9 cellular contexts compared by ENCODE assay signal in genomic region chr7:18086165-18087030, GRCh38.
DNase-seq lines count a peak whose midpoint lies in the region; ATAC-seq and TF ChIP-seq lines count a peak whose summit lies in the region.
"Had no signal": no experiment of that assay in that cellular context is flagged by ENCODE, and none has a peak within 500 bp of the region (broad histone marks: within the 10 kb centered on the region; RNA-seq: fewer than 3 reads in every experiment).

No MANE protein-coding gene starts in this region.

- no peak for ATAC-seq in GM21381 (IDR thresholded peaks at IDR 0.05; ENCODE audit: unreplicated experiment)
- ATAC-seq in GM21423 (IDR thresholded peaks at IDR 0.05; ENCODE audit: unreplicated experiment), result no peak

- peak overlapping the region; percentile 22 for H3K4me2 ChIP-seq in Loucy (ENCODE audit: low read depth, low read length, poor library complexity, severe bottlenecking)

- H3K9me2 ChIP-seq in Loucy (replicated peaks; ENCODE audit: low read depth, low read length), result no peaks in the 10 kb centered on the region

- no peaks in the 10 kb centered on the region for H4K20me1 ChIP-seq in Loucy (ENCODE audit: insufficient read depth, low read length, poor library complexity, severe bottlenecking)

- peak overlapping the region; percentile 12; the same call in 1 of the 2 replicates for H2AFZ ChIP-seq in Loucy (ENCODE audit: low read length)

- no peak for TF ChIP-seq CTCF in Loucy (conservative IDR thresholded peaks at IDR 0.05; ENCODE audit: low read length)

- H3K79me2 ChIP-seq in Loucy (ENCODE audit: insufficient read depth, low read length), result no peaks in the 10 kb centered on the region

- H3K4me1 ChIP-seq in Loucy (ENCODE audit: insufficient read depth, low read length, poor library complexity, severe bottlenecking), result no peaks in the 10 kb centered on the region

- H3K9me3 ChIP-seq in Loucy (ENCODE audit: insufficient read depth, low read depth, low read length), result peaks cover 9% of the 10 kb centered on the region; the same call in 1 of the 2 replicates

- no peaks in the 10 kb centered on the region for H3K27me3 ChIP-seq in Loucy (ENCODE audit: insufficient read depth, low read length, poor library complexity, severe bottlenecking)

- DNase-seq in NOMO-1 (lab: John Stamatoyannopoulos, UW; ENCODE audit: unreplicated experiment in 2 of 2), result peak; percentile 20 to 35
- DNase-seq in NOMO-1 treated with DMSO at 0.1 percent for 48 hours (lab: John Stamatoyannopoulos, UW; ENCODE audit: unreplicated experiment), result no peak
- DNase-seq in anterior cingulate cortex (lab: John Stamatoyannopoulos, UW), result peak in 36 of 58 donors; percentile 4 to 75 (median 36)
- peak; percentile 35 for DNase-seq in hepatic stellate cell (ENCODE audit: low spot score)
- peak; percentile 19 for DNase-seq in putamen (ENCODE audit: low spot score)
- DNase-seq: DND-41 had no signal

- peak overlapping the region; percentile 55 for H3K4me3 ChIP-seq in Loucy (ENCODE audit: low read length, poor library complexity, severe bottlenecking)

- no peaks in the 10 kb centered on the region for H3F3A ChIP-seq in Loucy (ENCODE audit: low read depth)

- no peaks in the 10 kb centered on the region for H3K36me3 ChIP-seq in Loucy (ENCODE audit: insufficient read depth, low read length)

- no peak overlapping the region for H3K9ac ChIP-seq in Loucy (ENCODE audit: low read depth, low read length, poor library complexity, severe bottlenecking)
